13 cellular contexts compared by ENCODE assay signal in the genomic region with DNA sequence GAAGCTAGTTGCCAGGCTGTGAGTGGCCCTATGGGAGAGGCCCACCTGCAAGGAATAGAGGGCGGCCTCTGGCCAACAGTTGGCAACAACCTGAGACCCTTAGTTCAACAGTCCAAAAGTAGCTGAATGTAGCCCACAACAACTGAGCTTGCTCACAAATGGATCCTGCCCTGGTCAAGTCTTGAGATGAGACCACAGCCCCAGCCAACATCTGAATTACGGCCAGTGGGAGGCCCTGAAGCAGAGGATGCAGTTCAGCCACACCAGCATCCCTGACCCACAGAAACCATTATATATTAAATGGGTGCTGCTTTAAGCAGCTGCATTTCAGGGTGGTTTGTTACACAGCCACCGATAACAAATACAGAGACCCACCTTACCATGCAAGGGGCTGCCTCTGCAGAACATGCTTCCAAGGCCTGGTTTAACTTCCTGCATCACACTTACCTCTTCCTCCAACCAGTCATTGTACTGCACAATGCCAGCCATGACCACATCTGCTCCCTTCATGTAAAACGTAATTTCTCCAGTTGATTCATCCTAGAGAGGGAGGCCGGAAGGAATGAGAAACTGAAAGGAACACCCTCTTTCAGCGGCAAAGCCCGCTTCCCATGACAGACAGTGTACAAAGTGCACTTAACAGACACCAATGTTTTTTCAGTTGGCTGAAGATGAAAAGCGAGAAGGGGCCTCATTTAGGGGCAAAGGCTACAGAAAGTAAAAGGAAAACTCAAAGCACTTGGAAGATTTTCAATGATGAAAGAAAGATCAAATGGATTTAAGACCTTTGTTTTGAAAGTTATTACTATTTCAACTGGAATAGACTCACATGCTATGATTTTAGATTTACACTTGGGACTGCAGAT.
A peak's percentile ranks its signal among the peaks of the same experiment; 100 is the strongest.
DNase-seq lines count a peak whose midpoint lies in the region; ATAC-seq and TF ChIP-seq lines count a peak whose summit lies in the region.
"Had no signal": no experiment of that assay in that cellular context is flagged by ENCODE, and none has a peak within 500 bp of the region (broad histone marks: within the 10 kb centered on the region; RNA-seq: fewer than 3 reads in every experiment).

No MANE protein-coding gene starts in this region.

- DNase-seq in AG08396 (ENCODE audit: low spot score) (peak; percentile 30), EL (peak; percentile 46), astrocyte of the cerebellum (ENCODE audit: low read depth) (peak; percentile 37), lung microvascular endothelial cell (ENCODE audit: low read depth in 2 of 2) (peak; percentile 94 to 98), upper lobe of right lung (no peak), inferior parietal cortex (ENCODE audit: extremely low spot score) (no peak), activated gamma-delta T cell (lab: John Stamatoyannopoulos, UW) (no peak)
- DNase-seq: Caco-2, H9, right cardiac atrium had no signal

- intact Hi-C loops in upper lobe of right lung (cut with DNase I), result no loop called here

- H3K9me3 ChIP-seq in upper lobe of right lung, result no peaks in the 10 kb centered on the region
- H3K9me3 ChIP-seq: Caco-2 had no signal

- no peak for TF ChIP-seq CTCF in astrocyte of the cerebellum (IDR thresholded peaks at IDR 0.05; ENCODE audit: low read depth, low read length, missing control alignments)
- no peak for TF ChIP-seq CTCF in upper lobe of right lung (IDR thresholded peaks at IDR 0.05)

- H3K4me1 ChIP-seq in upper lobe of right lung, result peaks cover 24% of the 10 kb centered on the region

- H3K27ac ChIP-seq in upper lobe of right lung, result no peak overlapping the region

- no peak overlapping the region for H3K4me3 ChIP-seq in astrocyte of the cerebellum (ENCODE audit: low read depth, low read length)
- no peak overlapping the region for H3K4me3 ChIP-seq in upper lobe of right lung
- H3K4me3 ChIP-seq: dorsolateral prefrontal cortex, K562 had no signal

- no peaks in the 10 kb centered on the region for H3K36me3 ChIP-seq in upper lobe of right lung

- in situ Hi-C loops in astrocyte of the cerebellum (cut with HindIII; ENCODE audit: low sequenced_read_pairs), result no loop called here

- no peak for ATAC-seq in HG02938 (IDR thresholded peaks at IDR 0.05; ENCODE audit: unreplicated experiment)
- no peak for ATAC-seq in upper lobe of right lung
- ATAC-seq: K562 had no signal

- no peaks in the 10 kb centered on the region for H3K27me3 ChIP-seq in upper lobe of right lung
- H3K27me3 ChIP-seq: dorsolateral prefrontal cortex had no signal

Comparison
In these comparisons a context has a peak if more than half of its experiments do, and no peak if none do; other contexts are left out.
1. DNase-seq: peak in AG08396 (single experiment), EL (single experiment), astrocyte of the cerebellum (single experiment) and lung microvascular endothelial cell (2 of 2); none in upper lobe of right lung (single experiment), inferior parietal cortex (single experiment) and activated gamma-delta T cell (single experiment).